Comparison of ENCODE assay signal across 8 cellular contexts in the genomic region with DNA sequence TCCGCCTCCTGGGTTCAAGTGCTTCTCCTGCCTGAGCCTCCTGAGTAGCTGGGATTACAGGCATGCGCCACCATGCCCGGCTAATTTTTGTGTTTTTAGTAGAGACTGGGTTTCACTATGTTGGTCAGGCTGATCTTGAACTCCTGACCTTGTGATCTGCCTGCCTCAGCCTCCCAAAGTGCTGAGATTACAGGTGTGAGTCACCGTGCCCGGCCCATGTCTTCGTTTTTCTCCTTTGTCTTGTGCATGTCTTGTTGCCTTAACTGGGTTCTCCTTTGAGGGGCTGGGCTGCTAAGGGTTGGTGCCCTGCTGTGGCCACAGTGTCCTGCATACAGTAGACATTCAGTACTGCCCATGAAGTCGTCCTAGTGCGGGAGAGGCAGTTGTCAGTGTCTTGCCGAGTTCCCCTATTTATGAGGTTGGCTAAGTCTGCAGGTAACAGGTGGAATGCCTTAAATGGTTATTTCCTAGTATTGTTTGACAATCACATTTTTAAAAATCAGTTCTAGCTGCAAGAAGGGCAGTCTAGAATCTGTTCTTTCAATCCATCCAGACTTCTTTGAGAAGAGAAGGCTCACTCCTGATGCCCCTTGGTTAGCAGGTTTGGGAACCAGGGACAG. TPM values are rescaled to one million over a fixed set of nuclear protein-coding genes. Genes with fewer than 3 reads are reported as not detected.
DNase-seq lines count a peak whose midpoint lies in the region; ATAC-seq and TF ChIP-seq lines count a peak whose summit lies in the region.
"Not testable (repeated sequence)": the region's sequence is repeated elsewhere in the genome, so short reads cannot be mapped to it uniquely, and the experiment has no call there.

No MANE protein-coding gene starts in this region.

- H3K4me2 ChIP-seq in BLaER1 treated with 17β-estradiol and CSF1 and Interleukin-3, amounts not matched to agents 10 nM and 100 nM: peak overlapping the region; percentile 81 to 98 (median 96)

- ATAC-seq in natural killer cell: not testable (repeated sequence)

- not testable (repeated sequence) for TF ChIP-seq CTCF in GM12875 (IDR thresholded peaks at IDR 0.05; ENCODE audit: borderline replicate concordance, insufficient read depth, low read depth, low read length); RWPE1 (conservative IDR thresholded peaks at IDR 0.05; ENCODE audit: low read depth); natural killer cell (IDR thresholded peaks at IDR 0.05)

- intact Hi-C loops in activated CD4-positive, alpha-beta memory T cell treated with anti-CD3 and anti-CD28 coated beads for 36 hours (cut with micrococcal nuclease): loop anchor here (1.0 to 5.0 kb wide), 4 partner anchors 17 to 318 kb away; no protein-coding TSS in a partner anchor
- intact Hi-C loops in natural killer cell (cut with micrococcal nuclease): loop anchor here (2.0 kb wide), 1 partner anchor 52 kb away; no protein-coding TSS in a partner anchor

- POLR2A ChIA-PET in RWPE1 (lab: Yijun Ruan, JAX; ENCODE audit: low non-redundant PET): not testable (repeated sequence)
- POLR2A ChIA-PET in activated CD4-positive, alpha-beta memory T cell treated with anti-CD3 and anti-CD28 coated beads for 36 hours (lab: Charles Lee): interaction anchor here (0.9 to 3.0 kb wide), 4 partner anchors 17 to 70 kb away, joined by 3 to 11 read pairs (median 3); no protein-coding TSS in a partner anchor

- H3K36me3 Mint-ChIP-seq in activated CD4-positive, alpha-beta memory T cell treated with anti-CD3 and anti-CD28 coated beads for 36 hours: peaks cover 50% of the 10 kb centered on the region
- peaks cover 68% of the 10 kb centered on the region for H3K36me3 Mint-ChIP-seq in activated naive CD4-positive, alpha-beta T cell treated with anti-CD3 and anti-CD28 coated beads, Interleukin-2, amount 10 ng/mL, durations not matched to agents 7 days and 5 days
- H3K36me3 Mint-ChIP-seq in natural killer cell: peaks cover 15% of the 10 kb centered on the region
- H3K36me3 Mint-ChIP-seq in stimulated activated naive CD8-positive, alpha-beta T cell treated with anti-CD3 and anti-CD28 coated beads, Interleukin-15, Interleukin-2, amounts not matched to agents 100 ng/mL and 50 ng/mL, for 24 hours (ENCODE audit: low read depth): peaks cover 77% of the 10 kb centered on the region

- H3K36me3 ChIP-seq in BLaER1 treated with 17β-estradiol and CSF1 and Interleukin-3, amounts not matched to agents 10 nM and 100 nM: peaks cover 11 to 76% (median 52%) of the 10 kb centered on the region in 11 experiments
- H3K36me3 ChIP-seq in effector memory CD4-positive, alpha-beta T cell (ENCODE audit: control insufficient read depth, insufficient read depth, low read length): peaks cover 22% of the 10 kb centered on the region

- peak overlapping the region; percentile 59 for H3K4me3 Mint-ChIP-seq in activated CD4-positive, alpha-beta memory T cell treated with anti-CD3 and anti-CD28 coated beads for 36 hours
- peak overlapping the region; percentile 96 for H3K4me3 Mint-ChIP-seq in activated naive CD4-positive, alpha-beta T cell treated with anti-CD3 and anti-CD28 coated beads, Interleukin-2, amount 10 ng/mL, durations not matched to agents 7 days and 5 days
- peak overlapping the region; percentile 82 for H3K4me3 Mint-ChIP-seq in natural killer cell
- H3K4me3 Mint-ChIP-seq in stimulated activated naive CD8-positive, alpha-beta T cell treated with anti-CD3 and anti-CD28 coated beads, Interleukin-15, Interleukin-2, amounts not matched to agents 100 ng/mL and 50 ng/mL, for 24 hours: peak overlapping the region; percentile 98

- not testable (repeated sequence) for H3K27me3 ChIP-seq in BLaER1 treated with 17β-estradiol and CSF1 and Interleukin-3, amounts not matched to agents 10 nM and 100 nM; effector memory CD4-positive, alpha-beta T cell (replicated peaks; ENCODE audit: control insufficient read depth, insufficient read depth, low read length, poor library complexity, severe bottlenecking)

- CTCF ChIA-PET in RWPE1 (lab: Yijun Ruan, JAX): not testable (repeated sequence)
- CTCF ChIA-PET in activated CD4-positive, alpha-beta memory T cell treated with anti-CD3 and anti-CD28 coated beads for 36 hours (lab: Charles Lee): interaction anchor here (1.0 kb wide), 1 partner anchor 103 kb away, joined by 3 read pairs; no protein-coding TSS in a partner anchor
- CTCF ChIA-PET in activated naive CD4-positive, alpha-beta T cell treated with anti-CD3 and anti-CD28 coated beads, Interleukin-2, amount 10 ng/mL, durations not matched to agents 7 days and 5 days (lab: Charles Lee): interaction anchor here (1.1 to 3.0 kb wide), 4 partner anchors 9 to 102 kb away, joined by 3 to 8 read pairs (median 7); no protein-coding TSS in a partner anchor

- not testable (repeated sequence) for H3K27me3 Mint-ChIP-seq in activated CD4-positive, alpha-beta memory T cell treated with anti-CD3 and anti-CD28 coated beads for 36 hours; activated naive CD4-positive, alpha-beta T cell treated with anti-CD3 and anti-CD28 coated beads, Interleukin-2, amount 10 ng/mL, durations not matched to agents 7 days and 5 days; natural killer cell (ENCODE audit: low read depth in 2 of 2); stimulated activated naive CD8-positive, alpha-beta T cell treated with anti-CD3 and anti-CD28 coated beads, Interleukin-15, Interleukin-2, amounts not matched to agents 100 ng/mL and 50 ng/mL, for 24 hours

- peak overlapping the region in 9 of 11 experiments; percentile 85 to 96 (median 94); a peak in 18 of 22 replicates for H3K27ac ChIP-seq in BLaER1 treated with 17β-estradiol and CSF1 and Interleukin-3, amounts not matched to agents 10 nM and 100 nM
- H3K27ac ChIP-seq in RWPE1: peak overlapping the region; percentile 65
- H3K27ac ChIP-seq in effector memory CD4-positive, alpha-beta T cell (ENCODE audit: insufficient read depth, low read length, poor library complexity, severe bottlenecking): peak overlapping the region; percentile 90

- H3K9me3 ChIP-seq in BLaER1 treated with 17β-estradiol and CSF1 and Interleukin-3, amounts not matched to agents 10 nM and 100 nM (replicated peaks in 1 of 11); effector memory CD4-positive, alpha-beta T cell (ENCODE audit: control insufficient read depth, low read length): not testable (repeated sequence)

- peak overlapping the region in 9 of 11 experiments; percentile 86 to 98 (median 95); a peak in 16 of 22 replicates for H3K9ac ChIP-seq in BLaER1 treated with 17β-estradiol and CSF1 and Interleukin-3, amounts not matched to agents 10 nM and 100 nM

- H3K27ac Mint-ChIP-seq in activated CD4-positive, alpha-beta memory T cell treated with anti-CD3 and anti-CD28 coated beads for 36 hours: peak overlapping the region; percentile 77
- H3K27ac Mint-ChIP-seq in activated naive CD4-positive, alpha-beta T cell treated with anti-CD3 and anti-CD28 coated beads, Interleukin-2, amount 10 ng/mL, durations not matched to agents 7 days and 5 days: peak overlapping the region; percentile 95
- peak overlapping the region; percentile 96 to 98 for H3K27ac Mint-ChIP-seq in natural killer cell
- peak overlapping the region; percentile 87 for H3K27ac Mint-ChIP-seq in stimulated activated naive CD8-positive, alpha-beta T cell treated with anti-CD3 and anti-CD28 coated beads, Interleukin-15, Interleukin-2, amounts not matched to agents 100 ng/mL and 50 ng/mL, for 24 hours

- H4K20me1 ChIP-seq in BLaER1 treated with 17β-estradiol and CSF1 and Interleukin-3, amounts not matched to agents 10 nM and 100 nM: peaks cover 14 to 94% (median 65%) of the 10 kb centered on the region in 11 experiments; a peak in 21 of 22 replicates

- H3K4me3 ChIP-seq in BLaER1 treated with 17β-estradiol and CSF1 and Interleukin-3, amounts not matched to agents 10 nM and 100 nM: peak overlapping the region in 8 of 10 experiments; percentile 47 to 99 (median 88); a peak in 16 of 20 replicates
- peak overlapping the region; percentile 34 for H3K4me3 ChIP-seq in GM12875 (ENCODE audit: low read depth, low read length)
- peak overlapping the region; percentile 36 for H3K4me3 ChIP-seq in effector memory CD4-positive, alpha-beta T cell (ENCODE audit: insufficient read depth, low read depth, low read length, poor library complexity, severe bottlenecking)

- peaks cover 69% of the 10 kb centered on the region for H3K4me1 Mint-ChIP-seq in activated CD4-positive, alpha-beta memory T cell treated with anti-CD3 and anti-CD28 coated beads for 36 hours (ENCODE audit: low read depth)
- peaks cover 69% of the 10 kb centered on the region for H3K4me1 Mint-ChIP-seq in activated naive CD4-positive, alpha-beta T cell treated with anti-CD3 and anti-CD28 coated beads, Interleukin-2, amount 10 ng/mL, durations not matched to agents 7 days and 5 days
- peaks cover 70 to 83% of the 10 kb centered on the region in 2 donors for H3K4me1 Mint-ChIP-seq in natural killer cell
- H3K4me1 Mint-ChIP-seq in stimulated activated naive CD8-positive, alpha-beta T cell treated with anti-CD3 and anti-CD28 coated beads, Interleukin-15, Interleukin-2, amounts not matched to agents 100 ng/mL and 50 ng/mL, for 24 hours (ENCODE audit: low read depth): peaks cover 75% of the 10 kb centered on the region

- not testable (repeated sequence) for H3K9me3 Mint-ChIP-seq in activated CD4-positive, alpha-beta memory T cell treated with anti-CD3 and anti-CD28 coated beads for 36 hours; activated naive CD4-positive, alpha-beta T cell treated with anti-CD3 and anti-CD28 coated beads, Interleukin-2, amount 10 ng/mL, durations not matched to agents 7 days and 5 days; natural killer cell; stimulated activated naive CD8-positive, alpha-beta T cell treated with anti-CD3 and anti-CD28 coated beads, Interleukin-15, Interleukin-2, amounts not matched to agents 100 ng/mL and 50 ng/mL, for 24 hours

- not testable (repeated sequence) for DNase-seq in RWPE1 (ENCODE audit: low spot score); effector memory CD4-positive, alpha-beta T cell; natural killer cell
- peak; percentile 65 for DNase-seq in activated CD4-positive, alpha-beta memory T cell treated with anti-CD3 and anti-CD28 coated beads for 36 hours
- peak; percentile 47 for DNase-seq in activated naive CD4-positive, alpha-beta T cell treated with anti-CD3 and anti-CD28 coated beads, Interleukin-2, amount 10 ng/mL, durations not matched to agents 7 days and 5 days

- H3K4me1 ChIP-seq in BLaER1 treated with 17β-estradiol and CSF1 and Interleukin-3, amounts not matched to agents 10 nM and 100 nM: peaks cover 63 to 79% (median 72%) of the 10 kb centered on the region in 10 experiments
- H3K4me1 ChIP-seq in effector memory CD4-positive, alpha-beta T cell (ENCODE audit: control insufficient read depth, insufficient read depth, low read length, poor library complexity, severe bottlenecking): peaks cover 38% of the 10 kb centered on the region

RNA-seq across cellular contexts. Expression of a gene that starts 5.0 kb away (rescaled TPM):
- 10 to 100 TPM; 32.7 to 33.3 TPM for total RNA-seq in activated CD4-positive, alpha-beta memory T cell treated with anti-CD3 and anti-CD28 coated beads for 36 hours
- total RNA-seq in natural killer cell: 100 to 1,000 TPM in 1 of 3 donors, 10 to 100 TPM in 2; 67.8 to 105 (median 71.1) TPM

Comparison
In these comparisons a context has a peak if more than half of its experiments do, and no peak if none do; other contexts are left out.
1. H3K4me3 ChIP-seq: peak in every context shown above with its lines; median percentile 88 in BLaER1 treated with 17β-estradiol and CSF1 and Interleukin-3, amounts not matched to agents 10 nM and 100 nM; 36 in effector memory CD4-positive, alpha-beta T cell; 34 in GM12875.